Comparison of ENCODE assay signal across 8 cellular contexts in the genomic region with DNA sequence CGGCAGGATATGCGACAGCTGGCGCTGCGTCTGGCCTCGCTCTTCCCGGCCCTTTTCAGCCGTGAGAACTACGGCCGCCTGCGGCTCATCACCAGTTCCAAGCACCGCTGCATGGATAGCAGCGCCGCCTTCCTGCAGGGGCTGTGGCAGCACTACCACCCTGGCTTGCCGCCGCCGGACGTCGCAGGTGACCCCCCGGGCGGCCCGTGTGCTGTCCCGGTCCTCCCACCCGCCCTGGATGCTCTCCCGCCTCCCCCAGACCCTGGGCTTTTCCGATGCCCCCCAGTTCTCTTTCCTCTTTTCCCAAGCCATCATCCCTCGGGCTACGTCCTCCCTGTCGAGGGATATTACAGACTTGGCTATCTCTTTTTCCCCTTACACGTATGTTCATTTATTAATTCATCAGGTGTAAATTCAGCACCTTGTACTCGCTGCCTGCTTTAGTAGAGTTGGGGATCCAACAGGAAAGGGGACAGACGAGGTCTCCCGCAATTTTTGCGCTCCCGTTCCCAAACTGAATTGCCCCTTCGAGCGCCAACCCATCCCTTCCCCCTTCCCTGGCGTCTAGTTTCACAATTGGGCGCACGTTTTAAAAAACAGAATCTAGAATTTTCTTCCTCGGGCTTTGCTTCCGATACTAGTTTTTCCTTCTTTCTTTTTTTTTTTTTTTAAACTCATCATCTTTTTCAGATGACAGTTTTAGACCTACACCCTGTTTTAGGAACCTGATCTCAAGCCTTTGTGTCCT. TPM values are rescaled to one million over a fixed set of nuclear protein-coding genes. Genes with fewer than 3 reads are reported as not detected.
DNase-seq lines count a peak whose midpoint lies in the region; ATAC-seq and TF ChIP-seq lines count a peak whose summit lies in the region.

No MANE protein-coding gene starts in this region.

- H3K27ac ChIP-seq in gastroesophageal sphincter (peak overlapping the region; percentile 37 to 90 (median 88)), upper lobe of left lung (peak overlapping the region; percentile 72 to 88 (median 82))

- H3K4me3 ChIP-seq in gastroesophageal sphincter (peak overlapping the region; percentile 63 to 89), upper lobe of left lung (peak overlapping the region; percentile 73 to 98 (median 78))

- 1 to 3% methylated on average over 15 to 20 of the region's 41 CpGs for WGBS in gastroesophageal sphincter (ENCODE audit: low coverage in 1 of 2), 2 donors
- 1 to 4% methylated on average over 20 to 28 of the region's 41 CpGs for whole genome bisulfite sequencing in upper lobe of left lung, 2 donors

- DNase-seq in COLO829 (ENCODE audit: low spot score) = peak; percentile 27
- DNase-seq in OCI-M1 (lab: John Stamatoyannopoulos, UW) = peak; percentile 87
- DNase-seq in activated gamma-delta T cell treated with anti-CD3 and anti-CD28 coated beads, Interleukin-2, amount 50 U/mL, for 16 hours (ENCODE audit: low read depth) = peak; percentile 6
- DNase-seq in occipital lobe (lab: John Stamatoyannopoulos, UW) = peak; percentile 66
- peak; percentile 74 to 88 for DNase-seq in upper lobe of left lung

- ATAC-seq in GM19328 (IDR thresholded peaks at IDR 0.05; ENCODE audit: unreplicated experiment) (peak; percentile 38), HG03432 (IDR thresholded peaks at IDR 0.05; ENCODE audit: unreplicated experiment) (peak; percentile 61), gastroesophageal sphincter (peak; percentile 75), upper lobe of left lung (ENCODE audit: low FRiP score in 2 of 2) (peak; percentile 83 to 90)

- H3K9me3 ChIP-seq in gastroesophageal sphincter (no peaks in the 10 kb centered on the region), upper lobe of left lung (no peaks in the 10 kb centered on the region)

- peaks cover 3 to 35% (median 7%) of the 10 kb centered on the region in 3 donors for H3K4me1 ChIP-seq in gastroesophageal sphincter
- peaks cover 5 to 21% (median 11%) of the 10 kb centered on the region in 4 donors for H3K4me1 ChIP-seq in upper lobe of left lung

- peaks cover 0 to 20% of the 10 kb centered on the region in 2 donors for H3K36me3 ChIP-seq in gastroesophageal sphincter
- peaks cover 0 to 22% (median 3%) of the 10 kb centered on the region in 4 donors for H3K36me3 ChIP-seq in upper lobe of left lung

- TF ChIP-seq CTCF in gastroesophageal sphincter (IDR thresholded peaks at IDR 0.05) (peak in 3 of 4 experiments; percentile 22 to 75 (median 28)), upper lobe of left lung (IDR thresholded peaks at IDR 0.05) (peak in 5 of 6 experiments; percentile 33 to 55 (median 54))

- H3K27me3 ChIP-seq in gastroesophageal sphincter (no peaks in the 10 kb centered on the region), upper lobe of left lung (no peaks in the 10 kb centered on the region)

- no peak for TF ChIP-seq POLR2A in gastroesophageal sphincter (IDR thresholded peaks at IDR 0.05)
- no peak for TF ChIP-seq POLR2A in upper lobe of left lung (IDR thresholded peaks at IDR 0.05)

- TF ChIP-seq EP300 in gastroesophageal sphincter (IDR thresholded peaks at IDR 0.05) = no peak
- no peak for TF ChIP-seq EP300 in upper lobe of left lung (IDR thresholded peaks at IDR 0.05)

RNA-seq across cellular contexts. Expression of a gene that starts 0.8 kb away (rescaled TPM):
- total RNA-seq in gastroesophageal sphincter (10 to 100 TPM in 2 of 4 donors, 1 to 10 TPM in 2; 9.7 to 20.1 (median 10.1) TPM), occipital lobe (25.1 TPM), upper lobe of left lung (10 to 100 TPM in 4 of 6 donors, 1 to 10 TPM in 2; 8.0 to 22.2 (median 15.4) TPM)

Comparison
In these comparisons a context has a peak if more than half of its experiments do, and no peak if none do; other contexts are left out.
1. Peak in every context shown above with its lines: DNase-seq, ATAC-seq, H3K4me3 ChIP-seq and H3K27ac ChIP-seq.
2. DNase-seq: peak in every context shown above with its lines; median percentile 87 in OCI-M1; 81 in upper lobe of left lung; 66 in occipital lobe; 27 in COLO829; 6 in activated gamma-delta T cell treated with anti-CD3 and anti-CD28 coated beads, Interleukin-2, amount 50 U/mL, for 16 hours.